ENCODE assay signal across 1 cellular context in genomic region chr14:75196468-75196867, GRCh38.
TF ChIP-seq lines count a peak whose summit lies in the region.

No MANE protein-coding gene starts in this region.

TF ChIP-seq in HepG2, 621 proteins besides CTCF, POLR2A, EP300 and RAD21 (continued from another document and continues in another):
- no peak for TF ChIP-seq CREBL2 (CRISPR knock-in tag; IDR thresholded peaks at IDR 0.05; ENCODE audit: borderline replicate concordance)
- TF ChIP-seq ZNF512B (CRISPR knock-in tag; IDR thresholded peaks at IDR 0.05; ENCODE audit: borderline replicate concordance): peak; percentile 77; the same call in 1 of the 2 replicates
- TF ChIP-seq FOXP1 (IDR thresholded peaks at IDR 0.05): no peak
- TF ChIP-seq FOXP1 (CRISPR knock-in tag; IDR thresholded peaks at IDR 0.05): peak; percentile 89
- TF ChIP-seq ZBTB34 (CRISPR knock-in tag; IDR thresholded peaks at IDR 0.05): peak; percentile 83
- peak; percentile 32; the same call in 1 of the 2 replicates for TF ChIP-seq FOXK1 (CRISPR knock-in tag; IDR thresholded peaks at IDR 0.05; ENCODE audit: borderline replicate concordance, low read depth)
- TF ChIP-seq CBFB (CRISPR knock-in tag; IDR thresholded peaks at IDR 0.05): peak; percentile 82
- no peak for TF ChIP-seq FIP1L1 (IDR thresholded peaks at IDR 0.05; ENCODE audit: borderline replicate concordance, insufficient read depth, low read depth, low read length)
- peak; percentile 39; the same call in 1 of the 2 replicates for TF ChIP-seq ZNF652 (CRISPR knock-in tag; IDR thresholded peaks at IDR 0.05; ENCODE audit: borderline replicate concordance, low read depth)
- 0 out of 2 replicates have a peak, but pooled peaks have one; percentile 71 for TF ChIP-seq HINFP (CRISPR knock-in tag; IDR thresholded peaks at IDR 0.05; ENCODE audit: low read depth)
- no peak for TF ChIP-seq MXI1 (IDR thresholded peaks at IDR 0.05; ENCODE audit: borderline replicate concordance, low read depth, low read length)
- TF ChIP-seq SNAPC5 (CRISPR knock-in tag; IDR thresholded peaks at IDR 0.05; ENCODE audit: borderline replicate concordance): 0 out of 2 replicates have a peak, but pooled peaks have one; percentile 40
- TF ChIP-seq ZHX2 (IDR thresholded peaks at IDR 0.05; ENCODE audit: low read depth): 0 out of 2 replicates have a peak, but pooled peaks have one; percentile 20
- TF ChIP-seq ZHX2 (CRISPR knock-in tag; IDR thresholded peaks at IDR 0.05; ENCODE audit: borderline replicate concordance): no peak
- TF ChIP-seq MED8 (CRISPR knock-in tag; IDR thresholded peaks at IDR 0.05; ENCODE audit: insufficient replicate concordance): no peak
- peak; percentile 87; the same call in 1 of the 2 replicates for TF ChIP-seq TSC22D2 (CRISPR knock-in tag; IDR thresholded peaks at IDR 0.05; ENCODE audit: borderline replicate concordance)
- TF ChIP-seq ADNP (CRISPR knock-in tag; IDR thresholded peaks at IDR 0.05): no peak
- TF ChIP-seq MAFG (CRISPR knock-in tag; IDR thresholded peaks at IDR 0.05): no peak
- TF ChIP-seq ZBTB10 (CRISPR knock-in tag; IDR thresholded peaks at IDR 0.05; ENCODE audit: borderline replicate concordance): peak; percentile 52; the same call in 1 of the 2 replicates
- TF ChIP-seq RXRB (CRISPR knock-in tag; IDR thresholded peaks at IDR 0.05; ENCODE audit: borderline replicate concordance): peak; percentile 91
- 0 out of 2 replicates have a peak, but pooled peaks have one; percentile 36 for TF ChIP-seq TP53 (CRISPR knock-in tag; conservative IDR thresholded peaks at IDR 0.05)
- 0 out of 2 replicates have a peak, but pooled peaks have one; percentile 57 for TF ChIP-seq HBP1 (CRISPR knock-in tag; IDR thresholded peaks at IDR 0.05; ENCODE audit: low read depth)
- peak; percentile 61 for TF ChIP-seq ZFP36 (IDR thresholded peaks at IDR 0.05; ENCODE audit: borderline replicate concordance, low read depth, low read length, partially characterized antibody)
- peak; percentile 86 for TF ChIP-seq THRA (CRISPR knock-in tag; IDR thresholded peaks at IDR 0.05; ENCODE audit: borderline replicate concordance)
- TF ChIP-seq KAT8 (CRISPR knock-in tag; IDR thresholded peaks at IDR 0.05): peak; percentile 69; the same call in 1 of the 2 replicates
- no peak for TF ChIP-seq HNF4G (IDR thresholded peaks at IDR 0.05; ENCODE audit: borderline replicate concordance, low read depth, low read length)
- peak; percentile 40; the same call in 1 of the 2 replicates for TF ChIP-seq HNF4G (CRISPR knock-in tag; IDR thresholded peaks at IDR 0.05; ENCODE audit: borderline replicate concordance, low read depth)
- peak; percentile 82; the same call in 1 of the 2 replicates for TF ChIP-seq AHDC1 (CRISPR knock-in tag; IDR thresholded peaks at IDR 0.05; ENCODE audit: borderline replicate concordance)
